In genomic region chr4:185210102-185210981, GRCh38 we compare ENCODE assay signal across 8 cellular contexts. TPM values are rescaled to one million over a fixed set of nuclear protein-coding genes. Genes with fewer than 3 reads are reported as not detected.
DNase-seq lines count a peak whose midpoint lies in the region; ATAC-seq and TF ChIP-seq lines count a peak whose summit lies in the region.

No MANE protein-coding gene starts in this region.

- BruUV-seq in PC-9 (replicated peaks; lab: Mats Ljungman, UMichigan): TSS peak; percentile 45

- H2BK15ac ChIP-seq in neuronal stem cell (ENCODE audit: low read length): peak overlapping the region; percentile 90

- H4K20me1 ChIP-seq in PC-9 (ENCODE audit: insufficient read depth): no peaks in the 10 kb centered on the region

- H2AFZ ChIP-seq in PC-9: peak overlapping the region; percentile 77
- peak overlapping the region; percentile 90 for H2AFZ ChIP-seq in neuronal stem cell (ENCODE audit: low read length)

- no peaks in the 10 kb centered on the region for H3K36me3 ChIP-seq in PC-9 (ENCODE audit: low read depth)
- H3K36me3 ChIP-seq in gastroesophageal sphincter: no peaks in the 10 kb centered on the region
- no peaks in the 10 kb centered on the region for H3K36me3 ChIP-seq in neuronal stem cell (replicated peaks in 1 of 2; ENCODE audit: control insufficient read depth in 2 of 2, insufficient read depth in 2 of 2, low read length in 2 of 2)
- H3K36me3 ChIP-seq in upper lobe of right lung: no peaks in the 10 kb centered on the region

- H3K27me3 Mint-ChIP-seq in activated naive CD4-positive, alpha-beta T cell treated with anti-CD3 and anti-CD28 coated beads for 36 hours (ENCODE audit: low read depth): no peaks in the 10 kb centered on the region

- TF ChIP-seq POLR2A in gastroesophageal sphincter (IDR thresholded peaks at IDR 0.05): no peak

- no peaks in the 10 kb centered on the region for H3F3A ChIP-seq in PC-9 (ENCODE audit: insufficient read depth, low read depth)

- peaks cover 3% of the 10 kb centered on the region for H3K79me1 ChIP-seq in neuronal stem cell (ENCODE audit: low read depth, low read length)

- H3K9ac ChIP-seq in neuronal stem cell (ENCODE audit: low read depth, low read length, poor library complexity): peak overlapping the region; percentile 99

- H3K18ac ChIP-seq in neuronal stem cell (ENCODE audit: low read length): peak overlapping the region; percentile 99

- H2BK120ac ChIP-seq in neuronal stem cell (ENCODE audit: low read depth, low read length): peak overlapping the region; percentile 84

- H2AK5ac ChIP-seq in neuronal stem cell (ENCODE audit: low read depth, low read length): peak overlapping the region; percentile 76

- no peak for TF ChIP-seq EP300 in gastroesophageal sphincter (IDR thresholded peaks at IDR 0.05)

- no peaks in the 10 kb centered on the region for H3K9me3 Mint-ChIP-seq in activated naive CD4-positive, alpha-beta T cell treated with anti-CD3 and anti-CD28 coated beads for 36 hours

- peaks cover 16% of the 10 kb centered on the region; the same call in 1 of the 2 replicates for H3K79me2 ChIP-seq in PC-9 (ENCODE audit: low read depth)

- POLR2A ChIA-PET in PC-9 (lab: Charles Lee; ENCODE audit: unreplicated experiment): no interaction called here

- peak overlapping the region; percentile 80 for H3K4me3 ChIP-seq in PC-9
- H3K4me3 ChIP-seq in gastroesophageal sphincter: peak overlapping the region; percentile 71 to 91
- H3K4me3 ChIP-seq in neuronal stem cell (ENCODE audit: low read length in 2 of 2): peak overlapping the region; percentile 70 to 88
- H3K4me3 ChIP-seq in upper lobe of right lung: peak overlapping the region; percentile 67

- H3K14ac ChIP-seq in neuronal stem cell (ENCODE audit: low read length): peak overlapping the region; percentile 44

- peak overlapping the region; percentile 72 for H2BK5ac ChIP-seq in neuronal stem cell (ENCODE audit: low read length)

- no peak overlapping the region for H3K27ac ChIP-seq in PC-9
- H3K27ac ChIP-seq in gastroesophageal sphincter: peak overlapping the region; percentile 75 to 95 (median 94)
- H3K27ac ChIP-seq in neuronal stem cell (replicated peaks; ENCODE audit: low read length): peak overlapping the region; percentile 67
- H3K27ac ChIP-seq in upper lobe of right lung: peak overlapping the region; percentile 81

- TF ChIP-seq CTCF in PC-9 (conservative IDR thresholded peaks at IDR 0.05) (no peak), gastroesophageal sphincter (IDR thresholded peaks at IDR 0.05) (no peak), upper lobe of right lung (IDR thresholded peaks at IDR 0.05) (no peak)

- peak overlapping the region; percentile 76 for H2BK12ac ChIP-seq in neuronal stem cell (ENCODE audit: low read length)

- no peaks in the 10 kb centered on the region for H3K9me2 ChIP-seq in PC-9 (ENCODE audit: insufficient read depth)

- peaks cover 23% of the 10 kb centered on the region for H3K4me1 Mint-ChIP-seq in activated naive CD4-positive, alpha-beta T cell treated with anti-CD3 and anti-CD28 coated beads for 36 hours (ENCODE audit: low read depth)

- H4K8ac ChIP-seq in neuronal stem cell (ENCODE audit: low read depth, low read length): no peak overlapping the region

- DNase-seq in NCI-H2196 (lab: John Stamatoyannopoulos, UW; ENCODE audit: unreplicated experiment) (peak; percentile 4), NCI-H2196 treated with DMSO at 0.1 percent for 48 hours (lab: John Stamatoyannopoulos, UW; ENCODE audit: unreplicated experiment) (no peak), PC-9 (peak; percentile 36 to 45), neuronal stem cell (ENCODE audit: low spot score) (peak; percentile 41), upper lobe of right lung (peak; percentile 76)
- peak; percentile 56 for DNase-seq in activated naive CD4-positive, alpha-beta T cell treated with anti-CD3 and anti-CD28 coated beads for 36 hours

- 2 to 15% methylated on average over 4 to 24 of the region's 84 CpGs for WGBS in gastroesophageal sphincter (ENCODE audit: low coverage in 1 of 2), 2 donors
- WGBS in neuronal stem cell (ENCODE audit: extremely low coverage in 2 of 2, insufficient read length in 2 of 2, insufficient replicate concordance in 1 of 2), 2 donors: no CpG with 5 or more reads among the region's 84 CpGs

- no peak overlapping the region for H4K91ac ChIP-seq in neuronal stem cell (ENCODE audit: low read depth, low read length, poor library complexity)

- no peaks in the 10 kb centered on the region for H3K36me3 Mint-ChIP-seq in activated naive CD4-positive, alpha-beta T cell treated with anti-CD3 and anti-CD28 coated beads for 36 hours (ENCODE audit: low read depth)

- H3K4me1 ChIP-seq in PC-9 (replicated peaks; ENCODE audit: insufficient read depth) (peaks cover 12% of the 10 kb centered on the region; the same call in 1 of the 2 replicates), gastroesophageal sphincter (peaks cover 0 to 31% (median 3%) of the 10 kb centered on the region in 3 donors), neuronal stem cell (ENCODE audit: control insufficient read depth in 2 of 2, insufficient read depth in 1 of 2, low read depth in 1 of 2, low read length in 2 of 2) (peaks cover 9 to 11% of the 10 kb centered on the region in 2 donors), upper lobe of right lung (peaks cover 18% of the 10 kb centered on the region)

- intact Hi-C loops in PC-9 (cut with micrococcal nuclease; ENCODE audit: unreplicated experiment) (loop anchor here (5.0 kb wide), 1 partner anchor 47 kb away; no protein-coding TSS in a partner anchor), upper lobe of right lung (cut with DNase I) (no loop called here)
- intact Hi-C loops in activated naive CD4-positive, alpha-beta T cell treated with anti-CD3 and anti-CD28 coated beads for 36 hours (cut with micrococcal nuclease): no loop called here

- H3K4ac ChIP-seq in neuronal stem cell (ENCODE audit: low read length): no peak overlapping the region

- CTCF ChIA-PET in PC-9 (lab: Charles Lee): interaction anchor here (0.5 to 0.6 kb wide), 2 partner anchors 73 to 186 kb away, joined by 3 to 4 read pairs; partner anchors contain the start of gene ANKRD37
- CTCF ChIA-PET in activated naive CD4-positive, alpha-beta T cell treated with anti-CD3 and anti-CD28 coated beads for 36 hours (lab: Charles Lee): interaction anchor here (1.2 to 1.8 kb wide), 2 partner anchors 27 to 194 kb away, joined by 3 to 5 read pairs; no protein-coding TSS in a partner anchor

- ATAC-seq in HG02798 (IDR thresholded peaks at IDR 0.05; ENCODE audit: poor library complexity, unreplicated experiment): peak; percentile 20
- ATAC-seq in gastroesophageal sphincter: peak; percentile 41
- ATAC-seq in upper lobe of right lung: peak; percentile 11

- H3K9me3 ChIP-seq in PC-9 (ENCODE audit: insufficient read depth, low read depth) (no peaks in the 10 kb centered on the region), gastroesophageal sphincter (no peaks in the 10 kb centered on the region), neuronal stem cell (replicated peaks in 1 of 2; ENCODE audit: control insufficient read depth in 2 of 2, insufficient read depth in 1 of 2, low read depth in 1 of 2, low read length in 2 of 2) (no peaks in the 10 kb centered on the region), upper lobe of right lung (no peaks in the 10 kb centered on the region)

- H3K4me3 Mint-ChIP-seq in activated naive CD4-positive, alpha-beta T cell treated with anti-CD3 and anti-CD28 coated beads for 36 hours: peak overlapping the region; percentile 84

- peak overlapping the region; percentile 69 for H3K27ac Mint-ChIP-seq in activated naive CD4-positive, alpha-beta T cell treated with anti-CD3 and anti-CD28 coated beads for 36 hours

- peak overlapping the region; percentile 92 for H3K23ac ChIP-seq in neuronal stem cell (ENCODE audit: low read depth, low read length, poor library complexity)

- no peaks in the 10 kb centered on the region for H3K27me3 ChIP-seq in PC-9 (ENCODE audit: insufficient read depth, low read depth)
- H3K27me3 ChIP-seq in gastroesophageal sphincter: no peaks in the 10 kb centered on the region
- H3K27me3 ChIP-seq in neuronal stem cell (ENCODE audit: control insufficient read depth in 3 of 3, insufficient read depth in 3 of 3, low read depth in 1 of 3, low read length in 3 of 3): no peaks in the 10 kb centered on the region
- no peaks in the 10 kb centered on the region for H3K27me3 ChIP-seq in upper lobe of right lung

- peak overlapping the region; percentile 84 for H3K4me2 ChIP-seq in PC-9
- H3K4me2 ChIP-seq in neuronal stem cell (ENCODE audit: insufficient read depth, low read length, poor library complexity, severe bottlenecking): peak overlapping the region; percentile 66

RNA-seq across cellular contexts. Expression of gene SNX25, which starts 0.9 kb away (rescaled TPM):
- 18.0 and 20.1 TPM in 2 replicates for total RNA-seq in PC-9 (2021)
- total RNA-seq in activated naive CD4-positive, alpha-beta T cell treated with anti-CD3 and anti-CD28 coated beads for 36 hours: 10 to 100 TPM; 11.0 to 14.6 TPM
- total RNA-seq in gastroesophageal sphincter: 10 to 100 TPM; 17.9 to 30.5 (median 24.9) TPM
- polyA plus RNA-seq in neuronal stem cell (2013, experiment 1 of 2): 19.4 TPM
- polyA plus RNA-seq in neuronal stem cell (2013, experiment 2 of 2): 19.6 TPM
- total RNA-seq in upper lobe of right lung: 98.5 TPM

RNA-seq across cellular contexts. Expression of gene CFAP97, which starts 6.5 kb away (rescaled TPM):
- 33.4 and 48.2 TPM in 2 replicates for total RNA-seq in PC-9 (2021)
- total RNA-seq in activated naive CD4-positive, alpha-beta T cell treated with anti-CD3 and anti-CD28 coated beads for 36 hours: 10 to 100 TPM; 38.4 to 43.6 TPM
- total RNA-seq in gastroesophageal sphincter: 10 to 100 TPM; 36.5 to 47.9 (median 42.8) TPM
- 47.3 TPM for polyA plus RNA-seq in neuronal stem cell (2013, experiment 1 of 2)
- polyA plus RNA-seq in neuronal stem cell (2013, experiment 2 of 2): 51.5 TPM
- 38.2 TPM for total RNA-seq in upper lobe of right lung
